2 cellular contexts compared by ENCODE assay signal in the genomic region with DNA sequence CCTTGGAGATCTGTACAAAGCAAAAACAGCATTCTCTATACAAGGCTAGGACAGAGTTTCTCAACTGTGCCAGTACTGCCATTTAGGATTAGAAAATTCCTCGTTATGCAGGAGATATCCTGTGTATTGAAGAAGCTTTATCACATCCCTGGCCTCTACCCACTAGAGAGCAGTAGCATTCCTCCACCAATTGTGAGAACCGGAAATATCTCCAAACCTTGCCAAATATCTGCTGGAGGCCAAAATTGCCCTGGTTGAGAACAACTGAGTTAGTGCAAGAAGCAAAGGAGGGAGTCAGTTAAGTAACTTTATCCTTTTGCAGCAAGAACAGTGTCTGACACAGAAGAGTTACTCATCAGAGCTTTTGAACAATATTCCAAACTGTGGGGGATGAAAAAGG.
TF ChIP-seq lines count a peak whose summit lies in the region.

No MANE protein-coding gene starts in this region.

TF ChIP-seq in GM23338, 12 proteins besides CTCF, POLR2A, EP300 and RAD21 (continues in another document):
- no peak for TF ChIP-seq EZH2 (IDR thresholded peaks at IDR 0.05; ENCODE audit: low read depth, unreplicated experiment)
- no peak for TF ChIP-seq POLR2AphosphoS5 (IDR thresholded peaks at IDR 0.05; ENCODE audit: low read depth)
- no peak for TF ChIP-seq ZNF114 (CRISPR knock-in tag; IDR thresholded peaks at IDR 0.05)
- no peak for TF ChIP-seq CREB1 (CRISPR knock-in tag; IDR thresholded peaks at IDR 0.05; ENCODE audit: low read depth)
- TF ChIP-seq, protein P1, sequence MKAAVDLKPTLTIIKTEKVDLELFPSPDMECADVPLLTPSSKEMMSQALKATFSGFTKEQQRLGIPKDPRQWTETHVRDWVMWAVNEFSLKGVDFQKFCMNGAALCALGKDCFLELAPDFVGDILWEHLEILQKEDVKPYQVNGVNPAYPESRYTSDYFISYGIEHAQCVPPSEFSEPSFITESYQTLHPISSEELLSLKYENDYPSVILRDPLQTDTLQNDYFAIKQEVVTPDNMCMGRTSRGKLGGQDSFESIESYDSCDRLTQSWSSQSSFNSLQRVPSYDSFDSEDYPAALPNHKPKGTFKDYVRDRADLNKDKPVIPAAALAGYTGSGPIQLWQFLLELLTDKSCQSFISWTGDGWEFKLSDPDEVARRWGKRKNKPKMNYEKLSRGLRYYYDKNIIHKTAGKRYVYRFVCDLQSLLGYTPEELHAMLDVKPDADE (IDR thresholded peaks at IDR 0.05): no peak
- TF ChIP-seq, protein P2, sequence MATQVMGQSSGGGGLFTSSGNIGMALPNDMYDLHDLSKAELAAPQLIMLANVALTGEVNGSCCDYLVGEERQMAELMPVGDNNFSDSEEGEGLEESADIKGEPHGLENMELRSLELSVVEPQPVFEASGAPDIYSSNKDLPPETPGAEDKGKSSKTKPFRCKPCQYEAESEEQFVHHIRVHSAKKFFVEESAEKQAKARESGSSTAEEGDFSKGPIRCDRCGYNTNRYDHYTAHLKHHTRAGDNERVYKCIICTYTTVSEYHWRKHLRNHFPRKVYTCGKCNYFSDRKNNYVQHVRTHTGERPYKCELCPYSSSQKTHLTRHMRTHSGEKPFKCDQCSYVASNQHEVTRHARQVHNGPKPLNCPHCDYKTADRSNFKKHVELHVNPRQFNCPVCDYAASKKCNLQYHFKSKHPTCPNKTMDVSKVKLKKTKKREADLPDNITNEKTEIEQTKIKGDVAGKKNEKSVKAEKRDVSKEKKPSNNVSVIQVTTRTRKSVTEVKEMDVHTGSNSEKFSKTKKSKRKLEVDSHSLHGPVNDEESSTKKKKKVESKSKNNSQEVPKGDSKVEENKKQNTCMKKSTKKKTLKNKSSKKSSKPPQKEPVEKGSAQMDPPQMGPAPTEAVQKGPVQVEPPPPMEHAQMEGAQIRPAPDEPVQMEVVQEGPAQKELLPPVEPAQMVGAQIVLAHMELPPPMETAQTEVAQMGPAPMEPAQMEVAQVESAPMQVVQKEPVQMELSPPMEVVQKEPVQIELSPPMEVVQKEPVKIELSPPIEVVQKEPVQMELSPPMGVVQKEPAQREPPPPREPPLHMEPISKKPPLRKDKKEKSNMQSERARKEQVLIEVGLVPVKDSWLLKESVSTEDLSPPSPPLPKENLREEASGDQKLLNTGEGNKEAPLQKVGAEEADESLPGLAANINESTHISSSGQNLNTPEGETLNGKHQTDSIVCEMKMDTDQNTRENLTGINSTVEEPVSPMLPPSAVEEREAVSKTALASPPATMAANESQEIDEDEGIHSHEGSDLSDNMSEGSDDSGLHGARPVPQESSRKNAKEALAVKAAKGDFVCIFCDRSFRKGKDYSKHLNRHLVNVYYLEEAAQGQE (IDR thresholded peaks at IDR 0.05; ENCODE audit: unreplicated experiment): no peak
- TF ChIP-seq JUNB (IDR thresholded peaks at IDR 0.05; ENCODE audit: unreplicated experiment): no peak
- no peak for TF ChIP-seq STAT1 (IDR thresholded peaks at IDR 0.05; ENCODE audit: unreplicated experiment)
- TF ChIP-seq NANOG (IDR thresholded peaks at IDR 0.05; ENCODE audit: borderline replicate concordance): no peak
- TF ChIP-seq, protein P3, sequence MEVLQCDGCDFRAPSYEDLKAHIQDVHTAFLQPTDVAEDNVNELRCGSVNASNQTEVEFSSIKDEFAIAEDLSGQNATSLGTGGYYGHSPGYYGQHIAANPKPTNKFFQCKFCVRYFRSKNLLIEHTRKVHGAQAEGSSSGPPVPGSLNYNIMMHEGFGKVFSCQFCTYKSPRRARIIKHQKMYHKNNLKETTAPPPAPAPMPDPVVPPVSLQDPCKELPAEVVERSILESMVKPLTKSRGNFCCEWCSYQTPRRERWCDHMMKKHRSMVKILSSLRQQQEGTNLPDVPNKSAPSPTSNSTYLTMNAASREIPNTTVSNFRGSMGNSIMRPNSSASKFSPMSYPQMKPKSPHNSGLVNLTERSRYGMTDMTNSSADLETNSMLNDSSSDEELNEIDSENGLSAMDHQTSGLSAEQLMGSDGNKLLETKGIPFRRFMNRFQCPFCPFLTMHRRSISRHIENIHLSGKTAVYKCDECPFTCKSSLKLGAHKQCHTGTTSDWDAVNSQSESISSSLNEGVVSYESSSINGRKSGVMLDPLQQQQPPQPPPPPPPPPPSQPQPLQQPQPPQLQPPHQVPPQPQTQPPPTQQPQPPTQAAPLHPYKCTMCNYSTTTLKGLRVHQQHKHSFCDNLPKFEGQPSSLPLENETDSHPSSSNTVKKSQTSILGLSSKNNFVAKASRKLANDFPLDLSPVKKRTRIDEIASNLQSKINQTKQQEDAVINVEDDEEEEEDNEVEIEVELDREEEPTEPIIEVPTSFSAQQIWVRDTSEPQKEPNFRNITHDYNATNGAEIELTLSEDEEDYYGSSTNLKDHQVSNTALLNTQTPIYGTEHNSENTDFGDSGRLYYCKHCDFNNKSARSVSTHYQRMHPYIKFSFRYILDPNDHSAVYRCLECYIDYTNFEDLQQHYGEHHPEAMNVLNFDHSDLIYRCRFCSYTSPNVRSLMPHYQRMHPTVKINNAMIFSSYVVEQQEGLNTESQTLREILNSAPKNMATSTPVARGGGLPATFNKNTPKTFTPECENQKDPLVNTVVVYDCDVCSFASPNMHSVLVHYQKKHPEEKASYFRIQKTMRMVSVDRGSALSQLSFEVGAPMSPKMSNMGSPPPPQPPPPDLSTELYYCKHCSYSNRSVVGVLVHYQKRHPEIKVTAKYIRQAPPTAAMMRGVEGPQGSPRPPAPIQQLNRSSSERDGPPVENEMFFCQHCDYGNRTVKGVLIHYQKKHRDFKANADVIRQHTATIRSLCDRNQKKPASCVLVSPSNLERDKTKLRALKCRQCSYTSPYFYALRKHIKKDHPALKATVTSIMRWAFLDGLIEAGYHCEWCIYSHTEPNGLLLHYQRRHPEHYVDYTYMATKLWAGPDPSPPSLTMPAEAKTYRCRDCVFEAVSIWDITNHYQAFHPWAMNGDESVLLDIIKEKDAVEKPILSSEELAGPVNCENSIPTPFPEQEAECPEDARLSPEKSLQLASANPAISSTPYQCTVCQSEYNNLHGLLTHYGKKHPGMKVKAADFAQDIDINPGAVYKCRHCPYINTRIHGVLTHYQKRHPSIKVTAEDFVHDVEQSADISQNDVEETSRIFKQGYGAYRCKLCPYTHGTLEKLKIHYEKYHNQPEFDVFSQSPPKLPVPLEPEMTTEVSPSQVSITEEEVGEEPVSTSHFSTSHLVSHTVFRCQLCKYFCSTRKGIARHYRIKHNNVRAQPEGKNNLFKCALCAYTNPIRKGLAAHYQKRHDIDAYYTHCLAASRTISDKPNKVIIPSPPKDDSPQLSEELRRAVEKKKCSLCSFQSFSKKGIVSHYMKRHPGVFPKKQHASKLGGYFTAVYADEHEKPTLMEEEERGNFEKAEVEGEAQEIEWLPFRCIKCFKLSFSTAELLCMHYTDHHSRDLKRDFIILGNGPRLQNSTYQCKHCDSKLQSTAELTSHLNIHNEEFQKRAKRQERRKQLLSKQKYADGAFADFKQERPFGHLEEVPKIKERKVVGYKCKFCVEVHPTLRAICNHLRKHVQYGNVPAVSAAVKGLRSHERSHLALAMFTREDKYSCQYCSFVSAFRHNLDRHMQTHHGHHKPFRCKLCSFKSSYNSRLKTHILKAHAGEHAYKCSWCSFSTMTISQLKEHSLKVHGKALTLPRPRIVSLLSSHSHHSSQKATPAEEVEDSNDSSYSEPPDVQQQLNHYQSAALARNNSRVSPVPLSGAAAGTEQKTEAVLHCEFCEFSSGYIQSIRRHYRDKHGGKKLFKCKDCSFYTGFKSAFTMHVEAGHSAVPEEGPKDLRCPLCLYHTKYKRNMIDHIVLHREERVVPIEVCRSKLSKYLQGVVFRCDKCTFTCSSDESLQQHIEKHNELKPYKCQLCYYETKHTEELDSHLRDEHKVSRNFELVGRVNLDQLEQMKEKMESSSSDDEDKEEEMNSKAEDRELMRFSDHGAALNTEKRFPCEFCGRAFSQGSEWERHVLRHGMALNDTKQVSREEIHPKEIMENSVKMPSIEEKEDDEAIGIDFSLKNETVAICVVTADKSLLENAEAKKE (CRISPR knock-in tag; IDR thresholded peaks at IDR 0.05): no peak

TF ChIP-seq in H1, 55 proteins besides CTCF, POLR2A, EP300 and RAD21:
- TF ChIP-seq NRF1 (IDR thresholded peaks at IDR 0.05; ENCODE audit: low read depth, low read length): no peak
- TF ChIP-seq SIRT6 (IDR thresholded peaks at IDR 0.05; ENCODE audit: low read length): no peak
- TF ChIP-seq, protein P4, sequence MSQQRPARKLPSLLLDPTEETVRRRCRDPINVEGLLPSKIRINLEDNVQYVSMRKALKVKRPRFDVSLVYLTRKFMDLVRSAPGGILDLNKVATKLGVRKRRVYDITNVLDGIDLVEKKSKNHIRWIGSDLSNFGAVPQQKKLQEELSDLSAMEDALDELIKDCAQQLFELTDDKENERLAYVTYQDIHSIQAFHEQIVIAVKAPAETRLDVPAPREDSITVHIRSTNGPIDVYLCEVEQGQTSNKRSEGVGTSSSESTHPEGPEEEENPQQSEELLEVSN (IDR thresholded peaks at IDR 0.05): no peak
- TF ChIP-seq YY1 (IDR thresholded peaks at IDR 0.05; ENCODE audit: low read depth, low read length): no peak
